Comparison of ENCODE assay signal across 9 cellular contexts in the genomic region with DNA sequence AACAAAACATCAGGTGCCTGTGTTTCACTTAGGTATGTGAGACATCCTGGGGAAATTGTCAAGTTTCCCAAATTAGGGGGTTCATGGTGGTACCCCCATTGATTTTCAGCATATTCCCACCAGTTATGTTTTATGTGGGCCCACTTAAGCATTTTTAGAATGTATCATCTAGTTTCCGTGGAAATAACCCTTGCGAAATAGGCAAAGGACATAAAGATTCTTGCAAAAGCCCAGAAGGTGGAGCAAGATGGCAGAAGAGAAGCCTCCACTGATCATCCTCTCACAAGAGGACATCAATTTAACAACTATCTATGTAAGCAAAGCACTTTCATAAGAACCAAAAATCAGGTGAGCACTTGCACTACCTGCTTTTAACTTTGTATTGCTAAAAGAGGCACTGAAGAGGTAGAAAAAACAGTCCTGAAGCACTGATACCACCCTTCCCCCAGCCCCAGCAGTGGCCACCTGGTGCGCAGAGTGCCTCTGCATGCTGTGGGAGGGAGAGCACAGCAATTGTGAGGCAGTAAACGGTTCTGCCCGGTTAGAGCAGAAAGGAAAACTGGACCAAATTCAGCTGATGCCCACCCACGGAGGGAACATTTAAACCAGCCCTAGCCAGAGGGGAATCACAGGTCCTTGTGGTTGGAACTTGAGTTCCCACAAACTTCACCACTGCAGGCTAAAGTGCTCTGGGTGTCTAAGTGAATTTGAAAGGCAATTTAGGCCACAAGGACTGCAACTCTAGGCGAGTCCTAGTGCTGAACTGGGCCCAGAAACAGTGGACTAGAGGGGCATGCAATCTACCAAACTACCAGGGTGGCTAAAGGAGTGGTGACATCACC. TPM values are rescaled to one million over a fixed set of nuclear protein-coding genes. Genes with fewer than 3 reads are reported as not detected.
A peak's percentile ranks its signal among the peaks of the same experiment; 100 is the strongest.
DNase-seq lines count a peak whose midpoint lies in the region; ATAC-seq and TF ChIP-seq lines count a peak whose summit lies in the region.
"Had no signal": no experiment of that assay in that cellular context is flagged by ENCODE, and none has a peak within 500 bp of the region (broad histone marks: within the 10 kb centered on the region; RNA-seq: fewer than 3 reads in every experiment).

No MANE protein-coding gene starts in this region.

- no peak overlapping the region for H3K4ac ChIP-seq in IMR-90 (ENCODE audit: low read depth, low read length)

- no peak for TF ChIP-seq POLR2A in IMR-90 (IDR thresholded peaks at IDR 0.05; ENCODE audit: low read depth, low read length)
- no peak for TF ChIP-seq POLR2A in thyroid gland (IDR thresholded peaks at IDR 0.05)

- H3K23ac ChIP-seq in IMR-90 (ENCODE audit: low read depth, low read length): no peak overlapping the region

- peak; percentile 38 for ATAC-seq in GM18517 (IDR thresholded peaks at IDR 0.05; ENCODE audit: unreplicated experiment)
- ATAC-seq in GM21717 (IDR thresholded peaks at IDR 0.05; ENCODE audit: unreplicated experiment): peak; percentile 52
- ATAC-seq in IMR-90 (ENCODE audit: low read depth): no peak
- no peak for ATAC-seq in HG02981 (IDR thresholded peaks at IDR 0.05; ENCODE audit: unreplicated experiment)

- CTCF ChIA-PET in IMR-90 (lab: Yijun Ruan, JAX): no interaction called here

- H3K27ac ChIP-seq in IMR-90 (ENCODE audit: insufficient read depth, low read length): no peak overlapping the region
- H3K27ac ChIP-seq in thyroid gland: no peak overlapping the region
- H3K27ac ChIP-seq: VCaP had no signal

- no peaks in the 10 kb centered on the region for H3K9me1 ChIP-seq in IMR-90 (ENCODE audit: insufficient read depth, low read length)

- H3K9ac ChIP-seq in IMR-90 (ENCODE audit: low read depth, low read length): no peak overlapping the region

- H3K36me3 ChIP-seq in IMR-90 (ENCODE audit: control insufficient read depth, insufficient read depth, low read length) (no peaks in the 10 kb centered on the region), thyroid gland (no peaks in the 10 kb centered on the region)

- WGBS in IMR-90 (ENCODE audit: extremely low coverage in 2 of 2, insufficient read length in 1 of 2), 2 experiments: 64% methylated on average over 3 of the region's 7 CpGs; no CpG with 5 or more reads in 1 of the 2 experiments
- 73 to 77% methylated on average over 7 of the region's 7 CpGs for WGBS in thyroid gland, 2 donors

- dilution Hi-C loops in IMR-90 (cut with HindIII; ENCODE audit: low sequenced_read_pairs, unreplicated experiment): no loop called here

- no peak overlapping the region for H2BK15ac ChIP-seq in IMR-90 (ENCODE audit: low read depth, low read length)

- H3K9me3 ChIP-seq in IMR-90 (ENCODE audit: control insufficient read depth, insufficient read depth, low read length): no peaks in the 10 kb centered on the region
- no peaks in the 10 kb centered on the region for H3K9me3 ChIP-seq in thyroid gland

- POLR2A ChIA-PET in IMR-90 (lab: Charles Lee; ENCODE audit: unreplicated experiment): no interaction called here

- H2AK5ac ChIP-seq in IMR-90 (ENCODE audit: low read depth, low read length): no peak overlapping the region

- H4K8ac ChIP-seq in IMR-90 (ENCODE audit: low read depth in 2 of 2, low read length in 2 of 2): no peak overlapping the region

- no peak overlapping the region for H2BK120ac ChIP-seq in IMR-90 (ENCODE audit: low read depth, low read length)

- TF ChIP-seq RAD21 in IMR-90 (IDR thresholded peaks at IDR 0.05; ENCODE audit: low read length): no peak

- no TSS peak for BruUV-seq in IMR-90 (replicated peaks; lab: Mats Ljungman, UMichigan)

- H3K4me3 ChIP-seq in IMR-90 (ENCODE audit: insufficient read depth, low read depth, low read length) (no peak overlapping the region), fibroblast of mammary gland (ENCODE audit: control insufficient read depth, low read depth, low read length) (no peak overlapping the region), thyroid gland (replicated peaks in 1 of 3) (no peak overlapping the region)

- H4K91ac ChIP-seq in IMR-90 (ENCODE audit: insufficient read depth, low read depth, low read length): no peak overlapping the region

- no peak overlapping the region for H2BK5ac ChIP-seq in IMR-90 (ENCODE audit: low read depth, low read length, poor library complexity, severe bottlenecking)

- intact Hi-C loops in IMR-90 (cut with micrococcal nuclease) (no loop called here), thyroid gland (cut with DNase I) (no loop called here)

- no peaks in the 10 kb centered on the region for H4K20me1 ChIP-seq in IMR-90 (ENCODE audit: insufficient read depth, low read length)

- H3K14ac ChIP-seq in IMR-90 (replicated peaks; ENCODE audit: low read depth, low read length): no peak overlapping the region

- in situ Hi-C loops in IMR-90 (cut with MboI; ENCODE audit: low sequenced_read_pairs): no loop called here

- DNase-seq in IMR-90 (no peak), fibroblast of mammary gland (ENCODE audit: low read depth) (peak; percentile 62), NCI-H1436 (lab: John Stamatoyannopoulos, UW) (no peak), thyroid gland (no peak)

- H3K18ac ChIP-seq in IMR-90 (ENCODE audit: low read depth, low read length): no peak overlapping the region

- no peak overlapping the region for H2AK9ac ChIP-seq in IMR-90 (replicated peaks; ENCODE audit: low read depth, low read length, poor library complexity)

- no peak overlapping the region for H3K4me2 ChIP-seq in IMR-90 (ENCODE audit: low read depth, low read length)

- no peak overlapping the region for H2BK20ac ChIP-seq in IMR-90 (ENCODE audit: low read depth, low read length)

- TF ChIP-seq CTCF in IMR-90 (conservative IDR thresholded peaks at IDR 0.05; ENCODE audit: low read depth, low read length): no peak
- TF ChIP-seq CTCF in fibroblast of mammary gland (conservative IDR thresholded peaks at IDR 0.05; ENCODE audit: control insufficient read depth, insufficient read depth, low read depth, low read length): peak; percentile 16
- no peak for TF ChIP-seq CTCF in thyroid gland (IDR thresholded peaks at IDR 0.05)

- H4K5ac ChIP-seq in IMR-90 (ENCODE audit: low read depth, low read length): no peak overlapping the region

- no peak overlapping the region for H2AFZ ChIP-seq in IMR-90 (replicated peaks; ENCODE audit: low read length, poor library complexity)

- H3K79me1 ChIP-seq in IMR-90 (ENCODE audit: low read depth in 1 of 2, low read length in 2 of 2): no peaks in the 10 kb centered on the region

- no peaks in the 10 kb centered on the region for H3K4me1 ChIP-seq in IMR-90 (ENCODE audit: control insufficient read depth, insufficient read depth, low read length)
- H3K4me1 ChIP-seq in thyroid gland: no peaks in the 10 kb centered on the region

- peaks cover under 1% of the 10 kb centered on the region; the same call in 1 of the 2 replicates for H3K27me3 ChIP-seq in IMR-90 (ENCODE audit: control insufficient read depth, insufficient read depth, low read length)
- no peaks in the 10 kb centered on the region for H3K27me3 ChIP-seq in thyroid gland

- no peak overlapping the region for H3K56ac ChIP-seq in IMR-90 (ENCODE audit: extremely low read depth, insufficient read depth, low read length)

TF ChIP-seq in IMR-90, 13 proteins besides CTCF, POLR2A, EP300 and RAD21:
- TF ChIP-seq, protein P1, sequence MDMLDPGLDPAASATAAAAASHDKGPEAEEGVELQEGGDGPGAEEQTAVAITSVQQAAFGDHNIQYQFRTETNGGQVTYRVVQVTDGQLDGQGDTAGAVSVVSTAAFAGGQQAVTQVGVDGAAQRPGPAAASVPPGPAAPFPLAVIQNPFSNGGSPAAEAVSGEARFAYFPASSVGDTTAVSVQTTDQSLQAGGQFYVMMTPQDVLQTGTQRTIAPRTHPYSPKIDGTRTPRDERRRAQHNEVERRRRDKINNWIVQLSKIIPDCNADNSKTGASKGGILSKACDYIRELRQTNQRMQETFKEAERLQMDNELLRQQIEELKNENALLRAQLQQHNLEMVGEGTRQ (IDR thresholded peaks at IDR 0.05; ENCODE audit: low read depth, low read length): no peak
- TF ChIP-seq CEBPB (IDR thresholded peaks at IDR 0.05; ENCODE audit: low read depth, low read length): peak; percentile 70

RNA-seq across cellular contexts. Expression of a gene that starts 23.2 kb away (rescaled TPM):
- total RNA-seq in IMR-90 (2012; rRNA removed) (0.54 and 1.1 TPM in 2 replicates), thyroid gland (1 to 10 TPM in 3 of 4 donors, under 1 TPM in 1; 0.29 to 2.5 (median 1.4) TPM)
- 0.27 and 0.43 TPM in 2 replicates for polyA plus RNA-seq in IMR-90 (2012; rRNA removed)
- polyA plus RNA-seq in IMR-90 (2012; cell fraction: cytosol; rRNA removed): 0.08 and 0.11 TPM in 2 replicates
- polyA plus RNA-seq in IMR-90 (2012; cell fraction: nucleus; rRNA removed; ENCODE audit: low replicate concordance): 0.24 and 1.5 TPM in 2 replicates
- total RNA-seq: endothelial cell of umbilical vein had no signal
- polyA plus RNA-seq: endothelial cell of umbilical vein had no signal

Comparison
In these comparisons a context has a peak if more than half of its experiments do, and no peak if none do; other contexts are left out.
1. ATAC-seq: peak in GM18517 (single experiment) and GM21717 (single experiment); none in IMR-90 (single experiment) and HG02981 (single experiment).